ENCODE assay signal across 1 cellular context in genomic region chr10:11869743-11870460, GRCh38.
TF ChIP-seq lines count a peak whose summit lies in the region.

No MANE protein-coding gene starts in this region.

TF ChIP-seq in IMR-90, 13 proteins besides CTCF, POLR2A, EP300 and RAD21 (continued from another document):
- TF ChIP-seq USF2 (IDR thresholded peaks at IDR 0.05; ENCODE audit: low read depth, low read length) (no peak), ELK1 (IDR thresholded peaks at IDR 0.05; ENCODE audit: borderline replicate concordance, low read depth, low read length) (no peak), MAZ (IDR thresholded peaks at IDR 0.05; ENCODE audit: borderline replicate concordance, low read depth, low read length) (no peak), MXI1 (IDR thresholded peaks at IDR 0.05; ENCODE audit: borderline replicate concordance, low read depth, low read length) (no peak), SMC3 (IDR thresholded peaks at IDR 0.05; ENCODE audit: low read depth, low read length) (no peak)
